Comparison of ENCODE assay signal across 8 cellular contexts in the genomic region with DNA sequence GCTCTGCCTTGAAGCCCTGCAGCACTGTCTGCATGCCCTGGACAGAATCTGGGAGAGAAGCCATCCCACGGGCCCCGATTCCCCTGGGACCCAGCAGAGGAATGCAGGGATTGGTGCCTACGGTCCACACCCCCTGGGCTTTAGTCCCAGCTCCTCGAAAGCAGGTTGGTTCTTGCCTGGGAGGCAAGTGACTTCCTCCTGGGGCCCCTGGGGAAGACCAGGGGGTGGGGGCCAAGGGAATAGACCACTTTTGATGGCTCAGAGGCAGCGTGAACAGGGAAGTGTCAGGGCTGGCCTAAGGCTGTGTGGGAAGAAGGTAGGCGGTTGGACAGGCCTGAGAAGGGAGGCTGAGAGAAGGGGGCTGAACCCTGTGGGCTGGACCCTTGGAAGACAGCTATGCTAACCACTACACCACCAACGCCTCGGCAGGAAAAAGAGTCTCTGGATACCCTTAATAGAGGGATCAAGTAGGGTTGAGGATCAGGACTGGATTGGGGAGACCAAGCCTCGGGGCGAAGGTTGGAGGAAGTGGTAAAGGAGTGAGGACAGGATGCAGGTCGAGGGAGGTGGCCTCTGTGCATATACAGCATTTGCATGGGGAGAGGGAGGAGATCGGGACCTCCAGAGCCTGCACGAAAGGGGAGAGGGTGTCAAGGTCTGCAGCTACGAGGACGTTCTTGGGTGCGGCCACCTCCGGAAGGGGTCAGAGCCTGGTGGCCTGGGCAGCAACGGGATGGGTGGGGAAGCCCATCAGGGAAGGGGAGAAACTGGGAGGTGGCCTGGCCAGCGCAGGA. TPM values are rescaled to one million over a fixed set of nuclear protein-coding genes. Genes with fewer than 3 reads are reported as not detected.
DNase-seq lines count a peak whose midpoint lies in the region; ATAC-seq and TF ChIP-seq lines count a peak whose summit lies in the region.

No MANE protein-coding gene starts in this region.

- WGBS in esophagus muscularis mucosa, result 2% methylated on average over 17 of the region's 19 CpGs

- peak overlapping the region; percentile 85 for H3K27ac Mint-ChIP-seq in nephron progenitor cell

- H3K27me3 ChIP-seq in esophagus muscularis mucosa, result no peaks in the 10 kb centered on the region

- H3K4me1 Mint-ChIP-seq in nephron progenitor cell, result peaks cover 17% of the 10 kb centered on the region

- DNase-seq in NK-92 treated with Interleukin-12 subunit alpha and Interleukin-12 subunit beta, amount 100 ng/mL, for 24 hours (lab: John Stamatoyannopoulos, UW), result peak; percentile 28
- DNase-seq in NK-92 (lab: John Stamatoyannopoulos, UW; ENCODE audit: unreplicated experiment) (no peak), T1000 (lab: John Stamatoyannopoulos, UW) (peak; percentile 68), esophagus muscularis mucosa (ENCODE audit: extremely low spot score) (no peak), nephron progenitor cell (peak; percentile 35), NCI-H1105 (lab: John Stamatoyannopoulos, UW) (no peak)

- no peak for TF ChIP-seq POLR2A in esophagus muscularis mucosa (IDR thresholded peaks at IDR 0.05; ENCODE audit: low read depth)

- H3K27me3 Mint-ChIP-seq in nephron progenitor cell (ENCODE audit: low read depth, poor library complexity), result peaks cover 10% of the 10 kb centered on the region

- peak overlapping the region; percentile 88 to 96 (median 92) for H3K27ac ChIP-seq in esophagus muscularis mucosa (replicated peaks in 1 of 4)

- peak overlapping the region; percentile 87 to 100 (median 96) for H3K4me3 ChIP-seq in esophagus muscularis mucosa

- H3K9me3 Mint-ChIP-seq in nephron progenitor cell, result peaks cover 4% of the 10 kb centered on the region

- ATAC-seq in HG02840 (IDR thresholded peaks at IDR 0.05; ENCODE audit: low FRiP score, unreplicated experiment) (peak; percentile 7), HG03457 (IDR thresholded peaks at IDR 0.05; ENCODE audit: unreplicated experiment) (no peak)

- peaks cover 9% of the 10 kb centered on the region for H3K36me3 Mint-ChIP-seq in nephron progenitor cell (ENCODE audit: low read depth)

- H3K36me3 ChIP-seq in esophagus muscularis mucosa, result peaks cover 21 to 45% (median 38%) of the 10 kb centered on the region in 4 donors

- no peak for TF ChIP-seq CTCF in esophagus muscularis mucosa (IDR thresholded peaks at IDR 0.05)
- TF ChIP-seq CTCF in nephron progenitor cell (IDR thresholded peaks at IDR 0.05), result no peak

- peaks cover 15 to 44% (median 38%) of the 10 kb centered on the region in 4 donors for H3K4me1 ChIP-seq in esophagus muscularis mucosa

- H3K4me3 Mint-ChIP-seq in nephron progenitor cell, result peak overlapping the region; percentile 99

- intact Hi-C loops in esophagus muscularis mucosa (cut with DNase I), result no loop called here

- no peak for TF ChIP-seq EP300 in esophagus muscularis mucosa (IDR thresholded peaks at IDR 0.05)

- no peaks in the 10 kb centered on the region for H3K9me3 ChIP-seq in esophagus muscularis mucosa

RNA-seq across cellular contexts. Expression of a gene that starts 0.8 kb away (rescaled TPM):
- 100 to 1,000 TPM in 1 of 4 donors, 10 to 100 TPM in 3; 42.4 to 106 (median 56.0) TPM for total RNA-seq in esophagus muscularis mucosa

RNA-seq across cellular contexts. Expression of a gene that starts 52.7 kb away (rescaled TPM):
- 10 to 100 TPM; 22.8 to 59.2 (median 42.8) TPM for total RNA-seq in esophagus muscularis mucosa

Comparison
In these comparisons a context has a peak if more than half of its experiments do, and no peak if none do; other contexts are left out.
1. DNase-seq: peak in NK-92 treated with Interleukin-12 subunit alpha and Interleukin-12 subunit beta, amount 100 ng/mL, for 24 hours (single experiment), T1000 (single experiment) and nephron progenitor cell (single experiment); none in NK-92 (single experiment), esophagus muscularis mucosa (single experiment) and NCI-H1105 (single experiment).